19 cellular contexts compared by ENCODE assay signal in the genomic region with DNA sequence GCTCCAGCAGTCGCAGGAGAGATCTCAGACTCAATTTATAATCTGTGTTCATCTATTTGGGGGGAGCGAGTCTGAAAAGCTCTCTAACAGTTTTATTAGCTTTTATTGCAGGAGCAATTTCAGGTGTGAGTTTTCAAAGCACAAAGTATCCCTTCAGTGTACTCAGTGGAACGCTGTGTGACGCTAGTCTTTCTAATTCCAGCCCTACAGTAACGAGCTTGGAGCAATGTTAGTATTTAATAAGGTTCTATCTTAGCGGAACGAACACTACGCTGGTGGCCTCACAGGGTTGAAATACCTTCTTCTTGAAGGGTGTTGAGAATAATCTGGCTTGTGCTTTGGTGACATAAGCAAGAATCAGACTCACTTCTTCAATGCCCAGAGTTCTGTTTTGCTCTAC. TPM values are rescaled to one million over a fixed set of nuclear protein-coding genes. Genes with fewer than 3 reads are reported as not detected.
"Had no signal": no experiment of that assay in that cellular context is flagged by ENCODE, and none has a peak within 500 bp of the region (broad histone marks: within the 10 kb centered on the region; RNA-seq: fewer than 3 reads in every experiment).

No MANE protein-coding gene starts in this region.

- H3K4me3 ChIP-seq: esophagus muscularis mucosa, gastrocnemius medialis, heart right ventricle, left ventricle myocardium inferior, lower lobe of right lung, sigmoid colon, skin epidermis, suprapubic skin, thyroid gland had no signal

- H3K9me3 Mint-ChIP-seq: effector memory CD8-positive, alpha-beta T cell; naive thymus-derived CD8-positive, alpha-beta T cell; type B pancreatic cell had no signal

- H3K36me3 Mint-ChIP-seq: naive thymus-derived CD8-positive, alpha-beta T cell; type B pancreatic cell had no signal

- H3K27me3 ChIP-seq: esophagus muscularis mucosa, gastrocnemius medialis, neutrophil, sigmoid colon, suprapubic skin, thyroid gland had no signal

- H3K27ac Mint-ChIP-seq: effector memory CD8-positive, alpha-beta T cell; naive thymus-derived CD8-positive, alpha-beta T cell; type B pancreatic cell had no signal

- H3K27ac ChIP-seq: epithelial cell of prostate, esophagus muscularis mucosa, gastrocnemius medialis, heart right ventricle, left ventricle myocardium inferior, lower lobe of right lung, neutrophil, sigmoid colon, skin epidermis, suprapubic skin, thyroid gland had no signal

- H3K4me3 Mint-ChIP-seq: effector memory CD8-positive, alpha-beta T cell; naive thymus-derived CD8-positive, alpha-beta T cell; type B pancreatic cell had no signal

- H3K36me3 ChIP-seq: esophagus muscularis mucosa, gastrocnemius medialis, heart right ventricle, left ventricle myocardium inferior, lower lobe of right lung, neutrophil, sigmoid colon, suprapubic skin, thyroid gland had no signal

- ATAC-seq: effector memory CD8-positive, alpha-beta T cell; gastrocnemius medialis; heart right ventricle; lower lobe of right lung; naive thymus-derived CD8-positive, alpha-beta T cell had no signal

- H3K9me3 ChIP-seq: esophagus muscularis mucosa, gastrocnemius medialis, heart right ventricle, left ventricle myocardium inferior, lower lobe of right lung, neutrophil, sigmoid colon, suprapubic skin, thyroid gland had no signal

- DNase-seq: effector memory CD8-positive, alpha-beta T cell; gastrocnemius medialis; heart right ventricle; islet precursor cell; left ventricle myocardium inferior; lower lobe of right lung; naive thymus-derived CD8-positive, alpha-beta T cell; posterior cingulate gyrus; sigmoid colon; stimulated activated CD4-positive, alpha-beta T cell treated with anti-CD3 and anti-CD28 coated beads, Interleukin-12 subunit alpha, Interleukin-12 subunit beta, amount 100 ng/mL, for 4 hours; stimulated activated naive CD4-positive, alpha-beta T cell treated with Interleukin-2 at 50 U/mL for 16 hours; thyroid gland had no signal

- H3K4me1 ChIP-seq: gastrocnemius medialis, left ventricle myocardium inferior, lower lobe of right lung, sigmoid colon, suprapubic skin, thyroid gland had no signal

RNA-seq across cellular contexts. Expression of a gene that starts 8.4 kb away (rescaled TPM):
- total RNA-seq: fibroblast of villous mesenchyme had no signal
